9 cellular contexts compared by ENCODE assay signal in the genomic region with DNA sequence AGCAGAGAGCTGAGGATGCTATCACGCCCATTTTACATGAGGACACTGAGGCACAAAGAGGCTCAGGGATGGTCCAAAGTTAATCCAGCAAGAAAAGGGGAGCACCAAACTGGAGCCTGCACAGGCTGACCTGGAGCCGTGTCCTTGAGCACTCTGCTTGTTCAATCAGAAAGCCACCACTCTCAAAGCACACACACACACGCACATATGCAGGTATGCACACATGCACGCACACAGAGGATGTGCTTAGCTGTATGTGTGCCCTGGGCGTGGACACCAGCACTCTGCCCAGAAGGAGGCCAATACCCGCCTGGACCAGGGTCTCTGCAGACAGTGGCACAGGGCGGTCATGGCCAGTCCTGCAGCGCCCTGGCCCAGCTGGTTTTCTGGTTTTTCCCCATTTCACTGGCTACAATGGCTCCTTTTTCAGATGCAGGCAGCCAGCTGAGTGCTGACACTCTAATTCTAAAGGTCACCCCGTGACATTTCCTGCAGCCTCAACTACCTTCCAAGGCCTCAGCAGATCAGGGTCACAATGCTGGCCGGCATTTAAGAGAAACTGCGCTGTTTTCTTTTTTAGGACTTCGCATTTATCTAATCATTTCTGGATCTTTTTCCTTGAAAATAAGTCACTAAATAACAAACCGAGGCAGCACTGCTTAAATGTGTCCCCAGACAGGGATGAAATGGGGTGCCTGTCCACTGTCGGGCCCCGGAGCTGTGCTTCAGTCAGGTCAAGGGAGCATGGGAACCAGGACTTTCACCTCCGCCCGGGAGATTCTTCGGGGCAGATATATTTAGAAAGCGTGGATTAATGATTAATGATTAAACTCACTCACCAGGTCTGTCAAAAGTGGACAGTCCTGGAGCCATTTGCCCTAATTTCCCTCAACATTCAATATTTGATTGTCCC.
DNase-seq lines count a peak whose midpoint lies in the region; ATAC-seq and TF ChIP-seq lines count a peak whose summit lies in the region.
"Had no signal": no experiment of that assay in that cellular context is flagged by ENCODE, and none has a peak within 500 bp of the region (broad histone marks: within the 10 kb centered on the region; RNA-seq: fewer than 3 reads in every experiment).

No MANE protein-coding gene starts in this region.

- H3K4me3 ChIP-seq in CD8-positive, alpha-beta memory T cell (ENCODE audit: low read length), result peak overlapping the region; percentile 86
- H3K4me3 ChIP-seq in RWPE2 (ENCODE audit: severe bottlenecking), result no peak overlapping the region
- H3K4me3 ChIP-seq in ascending aorta, result no peak overlapping the region

- H3K9me3 Mint-ChIP-seq in CD8-positive, alpha-beta memory T cell, result no peaks in the 10 kb centered on the region
- H3K9me3 Mint-ChIP-seq in glutamatergic neuron (ENCODE audit: unreplicated experiment), result peaks cover 18% of the 10 kb centered on the region

- no peak for TF ChIP-seq CTCF in RWPE2 (IDR thresholded peaks at IDR 0.05; ENCODE audit: poor library complexity, severe bottlenecking)
- TF ChIP-seq CTCF in glutamatergic neuron (IDR thresholded peaks at IDR 0.05; ENCODE audit: partially characterized antibody, unreplicated experiment), result no peak
- no peak for TF ChIP-seq CTCF in ascending aorta (IDR thresholded peaks at IDR 0.05)

- H3K27ac ChIP-seq in CD8-positive, alpha-beta memory T cell (ENCODE audit: low read depth, low read length), result peak overlapping the region; percentile 17
- H3K27ac ChIP-seq in RWPE2 (ENCODE audit: poor library complexity, severe bottlenecking) (no peak overlapping the region), ascending aorta (no peak overlapping the region)

- H3K4me1 ChIP-seq in CD8-positive, alpha-beta memory T cell (ENCODE audit: insufficient read depth, low read length), result peaks cover 65% of the 10 kb centered on the region
- peaks cover 2% of the 10 kb centered on the region for H3K4me1 ChIP-seq in RWPE2 (ENCODE audit: insufficient read depth, poor library complexity, severe bottlenecking)
- peaks cover 0 to 7% of the 10 kb centered on the region in 2 donors for H3K4me1 ChIP-seq in ascending aorta

- POLR2A ChIA-PET in CD8-positive, alpha-beta memory T cell (lab: Charles Lee), result interaction anchor here (0.6 to 1.3 kb wide), 2 partner anchors 62 to 105 kb away, joined by 3 to 20 read pairs; partner anchors contain the start of gene HDAC4

- DNase-seq in CD8-positive, alpha-beta memory T cell, result peak in 1 of 5 donors; percentile 42
- DNase-seq in RWPE2 (ENCODE audit: low spot score), result peak; percentile 16
- no peak for DNase-seq in glutamatergic neuron
- DNase-seq in pons (ENCODE audit: low spot score), result peak; percentile 90
- no peak for DNase-seq in NCI-H2107 treated with DMSO at 0.1 percent for 48 hours (lab: John Stamatoyannopoulos, UW; ENCODE audit: unreplicated experiment)
- no peak for DNase-seq in NCI-H82 (lab: John Stamatoyannopoulos, UW)
- DNase-seq in ascending aorta (ENCODE audit: low spot score in 2 of 2), result no peak
- DNase-seq: activated CD8-positive, alpha-beta memory T cell treated with anti-CD3 and anti-CD28 coated beads, Interleukin-2, amount 50 U/mL, for 48 hours had no signal

- H3K4me3 Mint-ChIP-seq in CD8-positive, alpha-beta memory T cell, result peak overlapping the region; percentile 58 to 86 (median 82)
- H3K4me3 Mint-ChIP-seq in glutamatergic neuron (ENCODE audit: unreplicated experiment), result peak overlapping the region; percentile 35

- intact Hi-C loops in ascending aorta (cut with DNase I), result no loop called here

- H3K4me1 Mint-ChIP-seq in CD8-positive, alpha-beta memory T cell, result peaks cover 50 to 70% (median 59%) of the 10 kb centered on the region in 3 donors
- H3K4me1 Mint-ChIP-seq in glutamatergic neuron (ENCODE audit: low read depth, unreplicated experiment), result peaks cover 53% of the 10 kb centered on the region

- no peaks in the 10 kb centered on the region for H3K36me3 ChIP-seq in CD8-positive, alpha-beta memory T cell (ENCODE audit: insufficient read depth, low read length)
- H3K36me3 ChIP-seq in RWPE2 (ENCODE audit: low read depth), result no peaks in the 10 kb centered on the region
- H3K36me3 ChIP-seq in ascending aorta, result no peaks in the 10 kb centered on the region

- peak overlapping the region; percentile 47 to 93 (median 88) for H3K27ac Mint-ChIP-seq in CD8-positive, alpha-beta memory T cell
- peak overlapping the region; percentile 25 for H3K27ac Mint-ChIP-seq in glutamatergic neuron (ENCODE audit: unreplicated experiment)

- peaks cover 0 to 3% (median 0%) of the 10 kb centered on the region in 3 donors for H3K36me3 Mint-ChIP-seq in CD8-positive, alpha-beta memory T cell
- no peaks in the 10 kb centered on the region for H3K36me3 Mint-ChIP-seq in glutamatergic neuron (ENCODE audit: unreplicated experiment)

- CTCF ChIA-PET in CD8-positive, alpha-beta memory T cell (lab: Charles Lee), result interaction anchor here (0.7 to 4.5 kb wide), 5 partner anchors 23 to 105 kb away, joined by 3 to 27 read pairs (median 3); partner anchors contain the start of gene HDAC4

- H3K27me3 ChIP-seq in CD8-positive, alpha-beta memory T cell (ENCODE audit: insufficient read depth, low read length, poor library complexity, severe bottlenecking), result no peaks in the 10 kb centered on the region
- H3K27me3 ChIP-seq in RWPE2 (ENCODE audit: insufficient read depth, poor library complexity, severe bottlenecking), result no peaks in the 10 kb centered on the region
- no peaks in the 10 kb centered on the region for H3K27me3 ChIP-seq in ascending aorta

- H3K27me3 Mint-ChIP-seq in CD8-positive, alpha-beta memory T cell, result peaks cover 0 to 1% of the 10 kb centered on the region in 2 donors
- H3K27me3 Mint-ChIP-seq in glutamatergic neuron (ENCODE audit: unreplicated experiment), result peaks cover 11% of the 10 kb centered on the region

- no peaks in the 10 kb centered on the region for H3K9me3 ChIP-seq in CD8-positive, alpha-beta memory T cell (ENCODE audit: low read length)
- H3K9me3 ChIP-seq in RWPE2 (ENCODE audit: severe bottlenecking) (no peaks in the 10 kb centered on the region), ascending aorta (no peaks in the 10 kb centered on the region)

- no peak for ATAC-seq in RWPE2 (ENCODE audit: low read depth)
- ATAC-seq in GM21528 (IDR thresholded peaks at IDR 0.05; ENCODE audit: low FRiP score, unreplicated experiment), result no peak

Comparison
In these comparisons a context has a peak if more than half of its experiments do, and no peak if none do; other contexts are left out.
1. DNase-seq: peak in RWPE2 (single experiment) and pons (single experiment); none in glutamatergic neuron (single experiment), NCI-H2107 treated with DMSO at 0.1 percent for 48 hours (single experiment), NCI-H82 (single experiment) and ascending aorta (0 of 2).